In the genomic region with DNA sequence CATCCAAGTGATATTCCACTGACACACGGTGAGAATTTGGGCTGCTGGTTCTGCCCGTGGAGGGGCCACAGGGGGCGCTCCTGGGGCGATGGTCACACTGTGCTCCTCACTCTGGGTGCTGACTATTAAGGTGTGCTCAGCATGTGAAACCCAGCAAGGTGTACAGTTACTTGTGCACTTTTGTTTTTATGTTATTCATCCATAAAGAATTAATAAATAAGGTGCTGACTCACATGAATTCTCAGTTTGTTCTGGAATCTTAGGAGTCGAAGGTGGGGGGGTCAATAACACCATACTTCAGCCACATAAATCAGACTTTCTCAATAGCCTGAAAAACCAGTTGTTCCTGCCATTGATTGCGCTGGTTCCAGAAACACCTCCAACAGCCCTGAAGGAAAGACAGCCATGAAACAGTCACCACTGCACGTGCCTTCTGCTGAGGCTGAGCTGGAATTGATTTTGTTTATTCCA, we compare ENCODE assay signal across 9 cellular contexts. TPM values are rescaled to one million over a fixed set of nuclear protein-coding genes. Genes with fewer than 3 reads are reported as not detected.
DNase-seq lines count a peak whose midpoint lies in the region; ATAC-seq and TF ChIP-seq lines count a peak whose summit lies in the region.
"Had no signal": no experiment of that assay in that cellular context is flagged by ENCODE, and none has a peak within 500 bp of the region (broad histone marks: within the 10 kb centered on the region; RNA-seq: fewer than 3 reads in every experiment).

No MANE protein-coding gene starts in this region.

- POLR2A ChIA-PET in T-cell (lab: Charles Lee) = interaction anchor here in 1 of 2 donors (0.5 kb wide), 1 partner anchor 281 kb away, joined by 3 read pairs; no protein-coding TSS in a partner anchor

- H3K4me3 Mint-ChIP-seq in endothelial cell (ENCODE audit: unreplicated experiment) (no peak overlapping the region), T-cell (no peak overlapping the region)

- ATAC-seq in omental fat pad (ENCODE audit: low FRiP score) (peak; percentile 72), T-cell (replicated peaks in 1 of 4) (no peak)

- no peaks in the 10 kb centered on the region for H3K36me3 Mint-ChIP-seq in endothelial cell (ENCODE audit: low read depth, unreplicated experiment)
- no peaks in the 10 kb centered on the region for H3K36me3 Mint-ChIP-seq in T-cell

- H3K4me1 Mint-ChIP-seq in endothelial cell (ENCODE audit: unreplicated experiment) (peaks cover 14% of the 10 kb centered on the region), T-cell (peaks cover 5 to 11% (median 5%) of the 10 kb centered on the region in 3 donors)

- no peaks in the 10 kb centered on the region for H3K9me3 Mint-ChIP-seq in endothelial cell (ENCODE audit: unreplicated experiment)
- no peaks in the 10 kb centered on the region for H3K9me3 Mint-ChIP-seq in T-cell

- DNase-seq in AG09319 (ENCODE audit: extremely low read depth, low read depth) (no peak), LNCaP clone FGC (ENCODE audit: low read depth) (peak; percentile 75), endothelial cell (ENCODE audit: low spot score) (peak; percentile 30), omental fat pad (ENCODE audit: low spot score) (no peak), activated gamma-delta T cell (lab: John Stamatoyannopoulos, UW) (no peak), AG08395 (ENCODE audit: low spot score) (no peak), T-cell (no peak)
- DNase-seq in stimulated activated CD4-positive, alpha-beta T cell treated with anti-CD3 and anti-CD28 coated beads, Interleukin-1b, Interleukin-23, amount 100 ng/mL, for 48 hours = no peak
- DNase-seq: SHP77 treated with DMSO at 0.1 percent for 48 hours had no signal

- H3K27ac Mint-ChIP-seq in endothelial cell (ENCODE audit: unreplicated experiment) (no peak overlapping the region), T-cell (peak overlapping the region in 1 of 2 donors; percentile 86)

- H3K4me3 ChIP-seq in LNCaP clone FGC (ENCODE audit: low read depth, low read length) = no peak overlapping the region

- H3K27me3 Mint-ChIP-seq in endothelial cell (ENCODE audit: unreplicated experiment) = peaks cover 1% of the 10 kb centered on the region
- H3K27me3 Mint-ChIP-seq in T-cell = peaks cover 3 to 14% of the 10 kb centered on the region in 2 donors

- CTCF ChIA-PET in T-cell (lab: Charles Lee) = no interaction called here

- TF ChIP-seq CTCF in AG09319 (IDR thresholded peaks at IDR 0.05; ENCODE audit: low read depth, low read length) = peak; percentile 21
- no peak for TF ChIP-seq CTCF in LNCaP clone FGC (IDR thresholded peaks at IDR 0.05; ENCODE audit: control insufficient read depth, extremely low read depth, insufficient read depth)
- TF ChIP-seq CTCF in endothelial cell (IDR thresholded peaks at IDR 0.05; ENCODE audit: unreplicated experiment) = peak; percentile 12
- no peak for TF ChIP-seq CTCF in omental fat pad (IDR thresholded peaks at IDR 0.05)

RNA-seq across cellular contexts. Expression of a gene that starts 53.5 kb away (rescaled TPM):
- total RNA-seq in endothelial cell (ENCODE audit: unreplicated experiment) = 0.15 TPM
- total RNA-seq in omental fat pad = not detected
- not detected for total RNA-seq in T-cell

Comparison
In these comparisons a context has a peak if more than half of its experiments do, and no peak if none do; other contexts are left out.
1. DNase-seq: peak in LNCaP clone FGC (single experiment) and endothelial cell (single experiment); none in AG09319 (single experiment), omental fat pad (single experiment), stimulated activated CD4-positive, alpha-beta T cell treated with anti-CD3 and anti-CD28 coated beads, Interleukin-1b, Interleukin-23, amount 100 ng/mL, for 48 hours (single experiment), activated gamma-delta T cell (single experiment), AG08395 (single experiment) and T-cell (0 of 34).
2. CTCF ChIP-seq: peak in AG09319 (single experiment) and endothelial cell (single experiment); none in LNCaP clone FGC (single experiment) and omental fat pad (0 of 3).